ENCODE assay signal across 24 cellular contexts in the genomic region with DNA sequence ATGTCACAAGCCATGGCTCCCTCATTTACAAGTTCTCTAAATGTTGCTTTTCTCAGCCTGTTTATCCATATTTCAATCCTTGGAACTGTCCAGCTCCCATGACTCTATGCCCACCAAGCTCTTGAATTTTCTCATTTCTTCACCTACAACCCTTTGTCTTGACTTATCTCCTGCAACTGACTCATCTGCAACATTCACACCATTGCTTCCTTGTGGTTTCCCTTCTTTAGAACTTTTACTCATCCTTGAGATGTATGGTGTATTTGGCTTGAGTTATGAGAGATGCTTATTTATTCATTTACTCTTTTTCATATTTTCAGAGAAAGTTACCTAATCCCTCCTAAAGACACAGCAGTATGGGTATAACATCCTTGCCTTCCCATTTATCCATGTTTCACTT. TPM values are rescaled to one million over a fixed set of nuclear protein-coding genes. Genes with fewer than 3 reads are reported as not detected.
"Had no signal": no experiment of that assay in that cellular context is flagged by ENCODE, and none has a peak within 500 bp of the region (broad histone marks: within the 10 kb centered on the region; RNA-seq: fewer than 3 reads in every experiment).

No MANE protein-coding gene starts in this region.

- ATAC-seq: gastroesophageal sphincter, left cardiac atrium, left ventricle myocardium superior, sciatic nerve, SK-N-SH treated with all-trans-retinoic acid at 6 μM for 48 hours, T-helper 17 cell, upper lobe of right lung had no signal

- FAIRE-seq: keratinocyte had no signal

- H3K4me3 Mint-ChIP-seq: brain, T-helper 17 cell had no signal

- H3K36me3 Mint-ChIP-seq: brain had no signal

- H3K27ac Mint-ChIP-seq: brain, T-helper 17 cell had no signal

- H3K27me3 Mint-ChIP-seq: T-helper 17 cell had no signal

- DNase-seq: activated CD4-positive, alpha-beta T cell treated with anti-CD3 and anti-CD28 coated beads for 1 hour; activated CD4-positive, alpha-beta T cell treated with anti-CD3 and anti-CD28 coated beads, Interleukin-2, amount 50 U/mL, for 48 hours; activated effector memory CD4-positive, alpha-beta T cell treated with anti-CD3 and anti-CD28 coated beads, Interleukin-2, amount 50 U/mL, for 16 hours; activated naive CD4-positive, alpha-beta T cell treated with anti-CD3 and anti-CD28 coated beads, Interleukin-2, amount 50 U/mL, for 16 hours; adrenal gland; dorsolateral prefrontal cortex; effector memory CD4-positive, alpha-beta T cell; erythroblast; left cardiac atrium; left ventricle myocardium superior; ovary; retina; stimulated activated CD4-positive, alpha-beta T cell treated with anti-CD3 and anti-CD28 coated beads, Interleukin-12 subunit alpha, Interleukin-12 subunit beta, amount 100 ng/mL, for 4 hours; stimulated activated CD4-positive, alpha-beta T cell treated with anti-CD3 and anti-CD28 coated beads, Interleukin-4, amount 100 ng/mL, for 1 hour; T-helper 17 cell; T1000; tibial artery; upper lobe of right lung had no signal

- H3K4me1 Mint-ChIP-seq: brain had no signal

RNA-seq across cellular contexts. Expression of a gene that starts 18.8 kb away (rescaled TPM):
- total RNA-seq: ascending aorta had no signal

RNA-seq across cellular contexts. Expression of a gene that starts 47.1 kb away (rescaled TPM):
- total RNA-seq: T-helper 17 cell had no signal
